19 cellular contexts compared by ENCODE assay signal in genomic region chr19:4120933-4121612, GRCh38. TPM values are rescaled to one million over a fixed set of nuclear protein-coding genes. Genes with fewer than 3 reads are reported as not detected.
DNase-seq lines count a peak whose midpoint lies in the region; ATAC-seq lines count a peak whose summit lies in the region.
"Had no signal": no experiment of that assay in that cellular context is flagged by ENCODE, and none has a peak within 500 bp of the region (broad histone marks: within the 10 kb centered on the region; RNA-seq: fewer than 3 reads in every experiment).

No MANE protein-coding gene starts in this region.

- DNase-seq in activated T-cell treated with anti-CD3 and anti-CD28 coated beads, Interleukin-2, amount 50 U/mL, for 72 hours: no peak
- no peak for DNase-seq in activated T-cell treated with anti-CD3 and anti-CD28 coated beads, Interleukin-2, amount 50 U/mL, for 48 hours
- DNase-seq in memory B cell (ENCODE audit: low spot score in 2 of 2) (no peak), aorta (no peak), NCI-H524 treated with DMSO at 0.1 percent for 48 hours (lab: John Stamatoyannopoulos, UW) (no peak)
- DNase-seq: activated gamma-delta T cell, C1 segment of cervical spinal cord, endodermal cell, left lung, NCI-H1436, NCI-H510A treated with DMSO at 0.1 percent for 48 hours, nucleus accumbens, testis had no signal

- ATAC-seq in activated T-cell treated with anti-CD3 and anti-CD28 coated beads, Interleukin-2, amount 50 U/mL, for 72 hours (replicated peaks in 1 of 2): no peak
- no peak for ATAC-seq in memory B cell (ENCODE audit: low read depth)
- no peak for ATAC-seq in aorta (ENCODE audit: low FRiP score)
- no peak for ATAC-seq in GM21367 (IDR thresholded peaks at IDR 0.05; ENCODE audit: unreplicated experiment)
- ATAC-seq: left lung had no signal

- no peaks in the 10 kb centered on the region for H3K9me3 Mint-ChIP-seq in activated T-cell treated with anti-CD3 and anti-CD28 coated beads, Interleukin-2, amount 50 U/mL, for 72 hours
- H3K9me3 Mint-ChIP-seq in activated naive CD8-positive, alpha-beta T cell (ENCODE audit: low read depth): no peaks in the 10 kb centered on the region
- no peaks in the 10 kb centered on the region for H3K9me3 Mint-ChIP-seq in memory B cell
- H3K9me3 Mint-ChIP-seq: endodermal cell had no signal

- no peak overlapping the region for H3K27ac ChIP-seq in aorta (ENCODE audit: low read depth in 1 of 2, low read length in 2 of 2)
- H3K27ac ChIP-seq: left lung, testis had no signal

- no peaks in the 10 kb centered on the region for H3K9me3 ChIP-seq in skeletal muscle satellite cell (replicated peaks; ENCODE audit: low read length)
- no peaks in the 10 kb centered on the region for H3K9me3 ChIP-seq in aorta (ENCODE audit: control insufficient read depth, low read length)
- H3K9me3 ChIP-seq: left lung, testis had no signal

- H3K4me1 ChIP-seq in skeletal muscle satellite cell (ENCODE audit: control insufficient read depth, insufficient read depth, low read length) (peaks cover 24% of the 10 kb centered on the region), aorta (ENCODE audit: control insufficient read depth in 1 of 2, insufficient read depth in 2 of 2, low read length in 2 of 2) (no peaks in the 10 kb centered on the region)

- H3K4me3 Mint-ChIP-seq in activated T-cell treated with anti-CD3 and anti-CD28 coated beads, Interleukin-2, amount 50 U/mL, for 72 hours: no peak overlapping the region
- H3K4me3 Mint-ChIP-seq in activated naive CD8-positive, alpha-beta T cell: no peak overlapping the region
- no peak overlapping the region for H3K4me3 Mint-ChIP-seq in memory B cell
- H3K4me3 Mint-ChIP-seq: endodermal cell had no signal

- intact Hi-C loops in aorta (cut with DNase I): loop anchor here in 1 of 2 donors (5.0 kb wide), 1 partner anchor 54 kb away; the partner anchor contains the start of gene ZBTB7A

- no peak overlapping the region for H3K9ac ChIP-seq in skeletal muscle satellite cell (ENCODE audit: low read depth, low read length)

- H3K27me3 ChIP-seq in skeletal muscle satellite cell (ENCODE audit: control insufficient read depth, insufficient read depth, low read length) (no peaks in the 10 kb centered on the region), aorta (ENCODE audit: control insufficient read depth in 1 of 2, insufficient read depth in 2 of 2, low read length in 1 of 2) (no peaks in the 10 kb centered on the region)
- H3K27me3 ChIP-seq: left lung, testis had no signal

- H3K27ac Mint-ChIP-seq in activated T-cell treated with anti-CD3 and anti-CD28 coated beads, Interleukin-2, amount 50 U/mL, for 72 hours: peak overlapping the region; percentile 5
- H3K27ac Mint-ChIP-seq in activated naive CD8-positive, alpha-beta T cell: peak overlapping the region; percentile 28
- peak overlapping the region; percentile 75 for H3K27ac Mint-ChIP-seq in memory B cell
- H3K27ac Mint-ChIP-seq: endodermal cell had no signal

- H3K36me3 ChIP-seq in skeletal muscle satellite cell (ENCODE audit: insufficient read depth, low read length): peaks cover 28% of the 10 kb centered on the region
- H3K36me3 ChIP-seq in aorta (ENCODE audit: control insufficient read depth in 1 of 2, insufficient read depth in 2 of 2, low read length in 1 of 2): no peaks in the 10 kb centered on the region

- H3K4me2 ChIP-seq in skeletal muscle satellite cell (ENCODE audit: low read length): peak overlapping the region; percentile 6

- WGBS in aorta, 2 donors: 93 to 94% methylated on average over 19 of the region's 19 CpGs

- peak overlapping the region; percentile 39 for H3K4me3 ChIP-seq in skeletal muscle satellite cell (ENCODE audit: low read length)
- no peak overlapping the region for H3K4me3 ChIP-seq in aorta (ENCODE audit: low read length in 2 of 2)
- H3K4me3 ChIP-seq: left lung, testis had no signal

- peaks cover 26% of the 10 kb centered on the region for H3K4me1 Mint-ChIP-seq in activated T-cell treated with anti-CD3 and anti-CD28 coated beads, Interleukin-2, amount 50 U/mL, for 72 hours (ENCODE audit: low read depth)
- H3K4me1 Mint-ChIP-seq in activated naive CD8-positive, alpha-beta T cell (ENCODE audit: low read depth): peaks cover 27% of the 10 kb centered on the region
- H3K4me1 Mint-ChIP-seq in memory B cell: peaks cover 26% of the 10 kb centered on the region

- H3K36me3 Mint-ChIP-seq in activated T-cell treated with anti-CD3 and anti-CD28 coated beads, Interleukin-2, amount 50 U/mL, for 72 hours (ENCODE audit: insufficient read depth in 2 of 2): peaks cover 3 to 4% of the 10 kb centered on the region in 2 donors
- no peaks in the 10 kb centered on the region for H3K36me3 Mint-ChIP-seq in activated naive CD8-positive, alpha-beta T cell
- peaks cover 11% of the 10 kb centered on the region for H3K36me3 Mint-ChIP-seq in memory B cell

- no peaks in the 10 kb centered on the region for H3K27me3 Mint-ChIP-seq in activated T-cell treated with anti-CD3 and anti-CD28 coated beads, Interleukin-2, amount 50 U/mL, for 72 hours (ENCODE audit: low read depth)
- H3K27me3 Mint-ChIP-seq in activated naive CD8-positive, alpha-beta T cell: no peaks in the 10 kb centered on the region
- no peaks in the 10 kb centered on the region for H3K27me3 Mint-ChIP-seq in memory B cell

RNA-seq across cellular contexts. Expression of gene MAP2K2, which starts 2.8 kb away (rescaled TPM):
- 100 to 1,000 TPM; 144 to 157 TPM for total RNA-seq in activated T-cell treated with anti-CD3 and anti-CD28 coated beads, Interleukin-2, amount 50 U/mL, for 72 hours
- total RNA-seq in skeletal muscle satellite cell (2012; rRNA removed): 147 and 168 TPM in 2 replicates
- 10 to 100 TPM; 80.8 to 97.8 TPM for total RNA-seq in aorta
- polyA plus RNA-seq in aorta: 100 to 1,000 TPM in 1 of 2 donors, 10 to 100 TPM in 1; 82.4 to 230 TPM

RNA-seq across cellular contexts. Expression of gene CREB3L3, which starts 32.4 kb away (rescaled TPM):
- under 1 TPM in 1 of 2 donors, not detected in 1; 0.10 TPM for total RNA-seq in activated T-cell treated with anti-CD3 and anti-CD28 coated beads, Interleukin-2, amount 50 U/mL, for 72 hours
- not detected in 2 replicates for total RNA-seq in skeletal muscle satellite cell (2012; rRNA removed)
- total RNA-seq in aorta: not detected
- 10 to 100 TPM in 1 of 2 donors, under 1 TPM in 1; 0.15 to 25.2 TPM for polyA plus RNA-seq in aorta
- total RNA-seq: A673, left lung, MCF 10A had no signal
- polyA plus RNA-seq: fibroblast of lung had no signal

RNA-seq across cellular contexts. Expression of gene ZBTB7A, which starts 54.4 kb away (rescaled TPM):
- total RNA-seq in activated T-cell treated with anti-CD3 and anti-CD28 coated beads, Interleukin-2, amount 50 U/mL, for 72 hours: 10 to 100 TPM; 29.9 to 39.6 TPM
- total RNA-seq in skeletal muscle satellite cell (2012; rRNA removed): 34.0 and 36.7 TPM in 2 replicates
- 10 to 100 TPM; 50.4 to 53.9 TPM for total RNA-seq in aorta
- 10 to 100 TPM in 1 of 2 donors, 1 to 10 TPM in 1; 7.8 to 14.5 TPM for polyA plus RNA-seq in aorta

Comparison
In these comparisons a context has a peak if more than half of its experiments do, and no peak if none do; other contexts are left out.
1. H3K27ac Mint-ChIP-seq: peak in every context shown above with its lines; median percentile 75 in memory B cell; 28 in activated naive CD8-positive, alpha-beta T cell; 5 in activated T-cell treated with anti-CD3 and anti-CD28 coated beads, Interleukin-2, amount 50 U/mL, for 72 hours.